In the genomic region with DNA sequence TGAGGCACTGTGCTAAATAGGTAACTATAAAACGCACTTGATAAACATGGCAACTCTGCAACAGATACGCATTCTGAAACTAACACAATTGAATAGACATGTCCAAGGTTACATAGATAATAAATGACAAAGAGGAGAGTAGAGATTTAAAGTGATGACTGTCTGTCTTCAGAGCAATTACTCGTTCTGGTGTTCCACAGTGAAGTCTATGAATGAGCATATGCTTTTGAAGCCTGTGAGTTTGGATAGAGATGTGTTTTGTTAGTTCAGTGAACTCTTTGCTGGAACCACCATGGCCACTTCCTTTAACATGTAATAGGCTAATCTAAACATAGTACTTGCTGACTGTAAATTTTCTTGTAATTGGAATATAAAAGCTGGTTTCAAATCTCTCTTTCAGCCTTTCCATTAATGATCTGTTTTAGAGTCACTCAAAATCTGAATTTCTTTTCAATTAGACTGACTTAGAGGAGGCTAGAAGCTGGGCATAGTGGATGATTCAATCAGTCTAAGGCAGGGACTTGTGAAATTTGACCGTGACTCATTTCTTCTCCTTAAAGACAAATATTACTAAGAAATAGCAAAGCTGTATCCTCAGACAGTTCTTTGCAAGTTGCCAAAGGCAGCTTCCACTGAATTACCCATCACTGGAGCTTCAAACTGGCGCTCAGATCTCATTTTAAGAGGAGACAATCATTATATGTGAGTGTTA, we compare ENCODE assay signal across 18 cellular contexts.
DNase-seq lines count a peak whose midpoint lies in the region; ATAC-seq and TF ChIP-seq lines count a peak whose summit lies in the region.
"Had no signal": no experiment of that assay in that cellular context is flagged by ENCODE, and none has a peak within 500 bp of the region (broad histone marks: within the 10 kb centered on the region; RNA-seq: fewer than 3 reads in every experiment).

No MANE protein-coding gene starts in this region.

- H3K9ac ChIP-seq in colonic mucosa (ENCODE audit: low read depth in 2 of 2, low read length in 2 of 2) = no peak overlapping the region
- H3K9ac ChIP-seq: KMS-11 had no signal

- DNase-seq in activated naive CD4-positive, alpha-beta T cell treated with anti-CD3 and anti-CD28 coated beads, Interleukin-2, amount 50 U/mL, for 72 hours (ENCODE audit: low spot score in 2 of 2) = no peak
- no peak for DNase-seq in activated naive CD4-positive, alpha-beta T cell (lab: John Stamatoyannopoulos, UW)
- DNase-seq in activated naive CD8-positive, alpha-beta T cell treated with anti-CD3 and anti-CD28 coated beads, Interleukin-2, amount 50 U/mL, for 24 hours = no peak
- DNase-seq in foreskin keratinocyte = peak; percentile 64 to 80
- DNase-seq in colonic mucosa = no peak
- no peak for DNase-seq in posterior vena cava (ENCODE audit: low spot score)
- no peak for DNase-seq in immature natural killer cell
- DNase-seq: activated CD4-positive, alpha-beta T cell treated with anti-CD3 and anti-CD28 coated beads, Interleukin-2, amount 50 U/mL, for 4 hours; DMS53; naive B cell; NCI-H1436; psoas muscle had no signal

- intact Hi-C loops in colonic mucosa (cut with DNase I) = no loop called here
- intact Hi-C loops in posterior vena cava (cut with DNase I) = no loop called here

- peaks cover 4% of the 10 kb centered on the region for H3K4me1 Mint-ChIP-seq in activated naive CD8-positive, alpha-beta T cell treated with anti-CD3 and anti-CD28 coated beads, Interleukin-2, amount 50 U/mL, for 24 hours
- peaks cover 0 to 5% of the 10 kb centered on the region in 2 donors for H3K4me1 Mint-ChIP-seq in immature natural killer cell
- H3K4me1 Mint-ChIP-seq: naive B cell had no signal

- no peaks in the 10 kb centered on the region for H3K36me3 Mint-ChIP-seq in activated naive CD4-positive, alpha-beta T cell treated with anti-CD3 and anti-CD28 coated beads, Interleukin-2, amount 50 U/mL, for 72 hours
- no peaks in the 10 kb centered on the region for H3K36me3 Mint-ChIP-seq in activated naive CD8-positive, alpha-beta T cell treated with anti-CD3 and anti-CD28 coated beads, Interleukin-2, amount 50 U/mL, for 24 hours (ENCODE audit: low read depth)
- H3K36me3 Mint-ChIP-seq in immature natural killer cell = no peaks in the 10 kb centered on the region
- H3K36me3 Mint-ChIP-seq: CD4-positive, CD25-positive, alpha-beta regulatory T cell; naive B cell had no signal

- H3K27ac ChIP-seq in foreskin keratinocyte = no peak overlapping the region
- H3K27ac ChIP-seq in colonic mucosa = no peak overlapping the region
- H3K27ac ChIP-seq: coronary artery, KMS-11, psoas muscle had no signal

- H3K27ac Mint-ChIP-seq in activated naive CD4-positive, alpha-beta T cell treated with anti-CD3 and anti-CD28 coated beads, Interleukin-2, amount 50 U/mL, for 72 hours = peak overlapping the region in 1 of 2 donors; percentile 79
- H3K27ac Mint-ChIP-seq in activated naive CD8-positive, alpha-beta T cell treated with anti-CD3 and anti-CD28 coated beads, Interleukin-2, amount 50 U/mL, for 24 hours = no peak overlapping the region
- H3K27ac Mint-ChIP-seq in immature natural killer cell = no peak overlapping the region
- H3K27ac Mint-ChIP-seq: activated T-helper 2 cell treated with anti-CD3 and anti-CD28 coated beads, Interferon-gamma antibody, Interleukin-2, Interleukin-4, amounts not matched to agents 10 μg/mL and 5 μg/mL and 100 μg/mL, durations not matched to agents 14 hours and 24 hours and 36 hours; CD4-positive, CD25-positive, alpha-beta regulatory T cell had no signal

- no peaks in the 10 kb centered on the region for H3K36me3 ChIP-seq in colonic mucosa

- peaks cover 6 to 7% of the 10 kb centered on the region in 2 donors for H3K9me3 Mint-ChIP-seq in activated naive CD4-positive, alpha-beta T cell treated with anti-CD3 and anti-CD28 coated beads, Interleukin-2, amount 50 U/mL, for 72 hours
- peaks cover 4% of the 10 kb centered on the region for H3K9me3 Mint-ChIP-seq in activated naive CD8-positive, alpha-beta T cell treated with anti-CD3 and anti-CD28 coated beads, Interleukin-2, amount 50 U/mL, for 24 hours
- peaks cover 0 to 8% (median under 1%) of the 10 kb centered on the region in 6 donors for H3K9me3 Mint-ChIP-seq in immature natural killer cell

- H3K4me3 Mint-ChIP-seq in activated naive CD8-positive, alpha-beta T cell treated with anti-CD3 and anti-CD28 coated beads, Interleukin-2, amount 50 U/mL, for 24 hours = no peak overlapping the region
- H3K4me3 Mint-ChIP-seq in immature natural killer cell = no peak overlapping the region
- H3K4me3 Mint-ChIP-seq: CD4-positive, CD25-positive, alpha-beta regulatory T cell; naive B cell had no signal

- no peaks in the 10 kb centered on the region for H3K27me3 ChIP-seq in foreskin keratinocyte
- H3K27me3 ChIP-seq in colonic mucosa = no peaks in the 10 kb centered on the region

- no peaks in the 10 kb centered on the region for H3K27me3 Mint-ChIP-seq in activated naive CD8-positive, alpha-beta T cell treated with anti-CD3 and anti-CD28 coated beads, Interleukin-2, amount 50 U/mL, for 24 hours
- H3K27me3 Mint-ChIP-seq in immature natural killer cell (ENCODE audit: low read depth in 3 of 3) = peaks cover 0 to 2% (median 2%) of the 10 kb centered on the region in 3 donors
- H3K27me3 Mint-ChIP-seq: CD4-positive, CD25-positive, alpha-beta regulatory T cell; naive B cell had no signal

- peak; percentile 31 to 85 for ATAC-seq in activated naive CD4-positive, alpha-beta T cell treated with anti-CD3 and anti-CD28 coated beads, Interleukin-2, amount 50 U/mL, for 72 hours
- ATAC-seq in activated naive CD8-positive, alpha-beta T cell treated with anti-CD3 and anti-CD28 coated beads, Interleukin-2, amount 50 U/mL, for 24 hours = peak; percentile 71
- ATAC-seq in foreskin keratinocyte = peak; percentile 99
- no peak for ATAC-seq in HG02970 (IDR thresholded peaks at IDR 0.05; ENCODE audit: low FRiP score, unreplicated experiment)
- ATAC-seq: psoas muscle had no signal

- TF ChIP-seq CTCF in foreskin keratinocyte (conservative IDR thresholded peaks at IDR 0.05) (no peak), colonic mucosa (IDR thresholded peaks at IDR 0.05) (no peak)

- H3K4me3 ChIP-seq in colonic mucosa = no peak overlapping the region
- H3K4me3 ChIP-seq: coronary artery, lung, psoas muscle had no signal

- no peaks in the 10 kb centered on the region for H3K9me3 ChIP-seq in colonic mucosa
- H3K9me3 ChIP-seq: psoas muscle had no signal

- H3K4me1 ChIP-seq in foreskin keratinocyte = peaks cover 11% of the 10 kb centered on the region
- H3K4me1 ChIP-seq in colonic mucosa = no peaks in the 10 kb centered on the region
- H3K4me1 ChIP-seq: psoas muscle had no signal

Comparison
In these comparisons a context has a peak if more than half of its experiments do, and no peak if none do; other contexts are left out.
1. DNase-seq: peak in foreskin keratinocyte (2 of 2); none in activated naive CD4-positive, alpha-beta T cell treated with anti-CD3 and anti-CD28 coated beads, Interleukin-2, amount 50 U/mL, for 72 hours (0 of 2), activated naive CD4-positive, alpha-beta T cell (0 of 4), activated naive CD8-positive, alpha-beta T cell treated with anti-CD3 and anti-CD28 coated beads, Interleukin-2, amount 50 U/mL, for 24 hours (single experiment), colonic mucosa (single experiment), posterior vena cava (single experiment) and immature natural killer cell (0 of 3).